2 cellular contexts compared by ENCODE assay signal in the genomic region with DNA sequence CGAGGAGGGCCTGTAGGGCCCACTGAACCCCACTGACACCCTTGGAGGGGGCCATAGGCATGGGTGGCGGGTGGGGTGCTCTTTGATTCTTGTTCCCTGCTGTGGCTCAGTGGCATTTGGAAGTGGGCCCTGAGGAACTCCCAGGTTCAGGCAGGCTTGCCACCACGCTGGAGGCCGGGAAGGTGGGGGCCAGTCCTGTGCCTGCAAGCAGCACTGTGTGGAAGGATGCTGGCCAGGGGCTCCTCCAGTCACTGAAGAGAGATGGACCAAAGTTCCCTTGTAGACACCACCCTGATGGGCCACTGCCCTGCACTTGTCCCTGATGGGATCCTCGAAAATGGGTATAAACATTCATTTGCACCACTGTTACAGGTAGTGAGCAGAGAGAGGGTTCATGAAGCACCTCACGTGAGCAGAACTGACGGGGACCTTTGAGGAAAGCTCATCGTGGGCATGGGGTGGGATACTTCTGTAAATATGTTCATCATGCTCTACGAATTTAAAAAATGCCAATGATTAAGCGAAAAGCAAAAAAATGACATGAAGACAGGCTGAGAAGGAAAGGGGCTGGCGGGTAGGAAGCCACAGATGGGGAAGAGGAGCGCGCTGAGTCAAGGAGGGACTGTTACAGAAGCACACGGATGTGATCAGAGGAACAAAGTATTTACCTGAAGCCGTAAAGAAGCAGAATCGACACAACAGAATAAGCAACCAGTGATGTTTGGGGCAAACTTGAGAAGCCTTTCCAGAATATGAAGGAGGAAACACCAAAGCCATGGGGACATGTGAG.
TF ChIP-seq lines count a peak whose summit lies in the region.

No MANE protein-coding gene starts in this region.

TF ChIP-seq in IMR-90, 13 proteins besides CTCF, POLR2A, EP300 and RAD21:
- TF ChIP-seq SMC3 (IDR thresholded peaks at IDR 0.05; ENCODE audit: low read depth, low read length) = no peak
- TF ChIP-seq NFE2L2 (IDR thresholded peaks at IDR 0.05; ENCODE audit: low read depth, low read length) = no peak
- no peak for TF ChIP-seq RCOR1 (IDR thresholded peaks at IDR 0.05; ENCODE audit: insufficient replicate concordance, low read length)
- TF ChIP-seq, protein P1, sequence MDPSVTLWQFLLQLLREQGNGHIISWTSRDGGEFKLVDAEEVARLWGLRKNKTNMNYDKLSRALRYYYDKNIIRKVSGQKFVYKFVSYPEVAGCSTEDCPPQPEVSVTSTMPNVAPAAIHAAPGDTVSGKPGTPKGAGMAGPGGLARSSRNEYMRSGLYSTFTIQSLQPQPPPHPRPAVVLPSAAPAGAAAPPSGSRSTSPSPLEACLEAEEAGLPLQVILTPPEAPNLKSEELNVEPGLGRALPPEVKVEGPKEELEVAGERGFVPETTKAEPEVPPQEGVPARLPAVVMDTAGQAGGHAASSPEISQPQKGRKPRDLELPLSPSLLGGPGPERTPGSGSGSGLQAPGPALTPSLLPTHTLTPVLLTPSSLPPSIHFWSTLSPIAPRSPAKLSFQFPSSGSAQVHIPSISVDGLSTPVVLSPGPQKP (IDR thresholded peaks at IDR 0.05; ENCODE audit: borderline replicate concordance, low read depth, low read length) = no peak
- TF ChIP-seq BHLHE40 (IDR thresholded peaks at IDR 0.05; ENCODE audit: low read depth, low read length) = no peak
- TF ChIP-seq CHD1 (IDR thresholded peaks at IDR 0.05; ENCODE audit: low read depth, low read length) = no peak
- TF ChIP-seq USF2 (IDR thresholded peaks at IDR 0.05; ENCODE audit: low read depth, low read length) = no peak
- TF ChIP-seq MAFK (IDR thresholded peaks at IDR 0.05; ENCODE audit: low read depth, low read length) = no peak
- no peak for TF ChIP-seq MXI1 (IDR thresholded peaks at IDR 0.05; ENCODE audit: borderline replicate concordance, low read depth, low read length)

TF ChIP-seq in HepG2, 621 proteins besides CTCF, POLR2A, EP300 and RAD21:
- TF ChIP-seq NFAT5 (CRISPR knock-in tag; IDR thresholded peaks at IDR 0.05) = no peak
- TF ChIP-seq ARNTL (CRISPR knock-in tag; IDR thresholded peaks at IDR 0.05) = no peak
- TF ChIP-seq ARNT (IDR thresholded peaks at IDR 0.05) = no peak
- no peak for TF ChIP-seq RFXAP (CRISPR knock-in tag; IDR thresholded peaks at IDR 0.05; ENCODE audit: borderline replicate concordance)
- TF ChIP-seq ZNF879 (CRISPR knock-in tag; IDR thresholded peaks at IDR 0.05) = no peak
- no peak for TF ChIP-seq HOMEZ (CRISPR knock-in tag; IDR thresholded peaks at IDR 0.05; ENCODE audit: low read depth)
- no peak for TF ChIP-seq HMG20B (CRISPR knock-in tag; conservative IDR thresholded peaks at IDR 0.05)
- TF ChIP-seq PLSCR1 (CRISPR knock-in tag; IDR thresholded peaks at IDR 0.05; ENCODE audit: borderline replicate concordance) = no peak
- TF ChIP-seq, protein P2, sequence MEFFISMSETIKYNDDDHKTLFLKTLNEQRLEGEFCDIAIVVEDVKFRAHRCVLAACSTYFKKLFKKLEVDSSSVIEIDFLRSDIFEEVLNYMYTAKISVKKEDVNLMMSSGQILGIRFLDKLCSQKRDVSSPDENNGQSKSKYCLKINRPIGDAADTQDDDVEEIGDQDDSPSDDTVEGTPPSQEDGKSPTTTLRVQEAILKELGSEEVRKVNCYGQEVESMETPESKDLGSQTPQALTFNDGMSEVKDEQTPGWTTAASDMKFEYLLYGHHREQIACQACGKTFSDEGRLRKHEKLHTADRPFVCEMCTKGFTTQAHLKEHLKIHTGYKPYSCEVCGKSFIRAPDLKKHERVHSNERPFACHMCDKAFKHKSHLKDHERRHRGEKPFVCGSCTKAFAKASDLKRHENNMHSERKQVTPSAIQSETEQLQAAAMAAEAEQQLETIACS (CRISPR knock-in tag; IDR thresholded peaks at IDR 0.05) = no peak
- TF ChIP-seq POGK (CRISPR knock-in tag; conservative IDR thresholded peaks at IDR 0.05) = no peak
- TF ChIP-seq HIVEP1 (CRISPR knock-in tag; IDR thresholded peaks at IDR 0.05) = no peak
- no peak for TF ChIP-seq ZBTB21 (CRISPR knock-in tag; IDR thresholded peaks at IDR 0.05)
- no peak for TF ChIP-seq ZNF558 (CRISPR knock-in tag; IDR thresholded peaks at IDR 0.05; ENCODE audit: borderline replicate concordance)
